ENCODE assay signal across 17 cellular contexts in genomic region chr10:8159628-8160165, GRCh38.
DNase-seq lines count a peak whose midpoint lies in the region; ATAC-seq lines count a peak whose summit lies in the region.
"Had no signal": no experiment of that assay in that cellular context is flagged by ENCODE, and none has a peak within 500 bp of the region (broad histone marks: within the 10 kb centered on the region; RNA-seq: fewer than 3 reads in every experiment).

No MANE protein-coding gene starts in this region.

- H3K27me3 Mint-ChIP-seq in activated naive CD4-positive, alpha-beta T cell treated with anti-CD3 and anti-CD28 coated beads, Interleukin-2, amount 10 ng/mL, durations not matched to agents 7 days and 5 days = peaks cover 44% of the 10 kb centered on the region

- H3K36me3 Mint-ChIP-seq in activated naive CD4-positive, alpha-beta T cell treated with anti-CD3 and anti-CD28 coated beads, Interleukin-2, amount 50 U/mL, for 72 hours = peaks cover 7 to 12% of the 10 kb centered on the region in 2 donors
- peaks cover 2% of the 10 kb centered on the region for H3K36me3 Mint-ChIP-seq in activated naive CD4-positive, alpha-beta T cell treated with anti-CD3 and anti-CD28 coated beads, Interleukin-2, amount 10 ng/mL, durations not matched to agents 7 days and 5 days

- DNase-seq in activated naive CD4-positive, alpha-beta T cell treated with anti-CD3 and anti-CD28 coated beads, Interleukin-2, amount 50 U/mL, for 72 hours (ENCODE audit: low spot score in 2 of 2) = no peak
- DNase-seq in activated naive CD4-positive, alpha-beta T cell treated with anti-CD3 and anti-CD28 coated beads, Interleukin-2, amount 10 ng/mL, durations not matched to agents 7 days and 5 days = no peak
- DNase-seq in RKO (ENCODE audit: low spot score) (peak; percentile 47), epithelial cell of prostate (ENCODE audit: low read depth, low spot score) (peak; percentile 27), NOMO-1 treated with DMSO at 0.1 percent for 48 hours (lab: John Stamatoyannopoulos, UW; ENCODE audit: unreplicated experiment) (no peak)
- DNase-seq: activated naive CD4-positive, alpha-beta T cell treated with anti-CD3 and anti-CD28 coated beads, Interleukin-2, amount 50 U/mL, for 16 hours; caudate nucleus; effector CD4-positive, alpha-beta T cell; GF-D8; NCI-H187; NCI-H510A treated with DMSO at 0.1 percent for 48 hours; substantia nigra; SW 1271 had no signal

- H3K27ac Mint-ChIP-seq in activated naive CD4-positive, alpha-beta T cell treated with anti-CD3 and anti-CD28 coated beads, Interleukin-2, amount 50 U/mL, for 72 hours = peak overlapping the region in 1 of 2 donors; percentile 50
- H3K27ac Mint-ChIP-seq in activated naive CD4-positive, alpha-beta T cell treated with anti-CD3 and anti-CD28 coated beads, Interleukin-2, amount 10 ng/mL, durations not matched to agents 7 days and 5 days = no peak overlapping the region

- peak; percentile 37 to 85 for ATAC-seq in activated naive CD4-positive, alpha-beta T cell treated with anti-CD3 and anti-CD28 coated beads, Interleukin-2, amount 50 U/mL, for 72 hours
- ATAC-seq in HG03354 (IDR thresholded peaks at IDR 0.05; ENCODE audit: poor library complexity, severe bottlenecking, unreplicated experiment) = no peak
- no peak for ATAC-seq in GM21825 (IDR thresholded peaks at IDR 0.05; ENCODE audit: unreplicated experiment)
- no peak for ATAC-seq in GM18858 (IDR thresholded peaks at IDR 0.05; ENCODE audit: unreplicated experiment)

- no peak overlapping the region for H3K4me3 Mint-ChIP-seq in activated naive CD4-positive, alpha-beta T cell treated with anti-CD3 and anti-CD28 coated beads, Interleukin-2, amount 10 ng/mL, durations not matched to agents 7 days and 5 days
- H3K4me3 Mint-ChIP-seq: neural crest cell had no signal

- no peaks in the 10 kb centered on the region for H3K4me1 Mint-ChIP-seq in activated naive CD4-positive, alpha-beta T cell treated with anti-CD3 and anti-CD28 coated beads, Interleukin-2, amount 10 ng/mL, durations not matched to agents 7 days and 5 days
- H3K4me1 Mint-ChIP-seq: neural crest cell had no signal

- peaks cover 8 to 18% of the 10 kb centered on the region in 2 donors for H3K9me3 Mint-ChIP-seq in activated naive CD4-positive, alpha-beta T cell treated with anti-CD3 and anti-CD28 coated beads, Interleukin-2, amount 50 U/mL, for 72 hours
- H3K9me3 Mint-ChIP-seq in activated naive CD4-positive, alpha-beta T cell treated with anti-CD3 and anti-CD28 coated beads, Interleukin-2, amount 10 ng/mL, durations not matched to agents 7 days and 5 days = peaks cover 13% of the 10 kb centered on the region

- peak overlapping the region; percentile 77 for H3K27ac ChIP-seq in epithelial cell of prostate

- CTCF ChIA-PET in activated naive CD4-positive, alpha-beta T cell treated with anti-CD3 and anti-CD28 coated beads, Interleukin-2, amount 10 ng/mL, durations not matched to agents 7 days and 5 days (lab: Charles Lee) = no interaction called here

Comparison
In these comparisons a context has a peak if more than half of its experiments do, and no peak if none do; other contexts are left out.
1. ATAC-seq: peak in activated naive CD4-positive, alpha-beta T cell treated with anti-CD3 and anti-CD28 coated beads, Interleukin-2, amount 50 U/mL, for 72 hours (2 of 2); none in HG03354 (single experiment), GM21825 (single experiment) and GM18858 (single experiment).
2. DNase-seq: peak in RKO (single experiment) and epithelial cell of prostate (single experiment); none in activated naive CD4-positive, alpha-beta T cell treated with anti-CD3 and anti-CD28 coated beads, Interleukin-2, amount 50 U/mL, for 72 hours (0 of 2), activated naive CD4-positive, alpha-beta T cell treated with anti-CD3 and anti-CD28 coated beads, Interleukin-2, amount 10 ng/mL, durations not matched to agents 7 days and 5 days (single experiment) and NOMO-1 treated with DMSO at 0.1 percent for 48 hours (single experiment).